ENCODE assay signal across 8 cellular contexts in genomic region chr12:79687711-79688270, GRCh38. TPM values are rescaled to one million over a fixed set of nuclear protein-coding genes. Genes with fewer than 3 reads are reported as not detected.
A peak's percentile ranks its signal among the peaks of the same experiment; 100 is the strongest.
DNase-seq lines count a peak whose midpoint lies in the region; FAIRE-seq and TF ChIP-seq lines count a peak whose summit lies in the region.

No MANE protein-coding gene starts in this region.

- H3K27ac Mint-ChIP-seq in CD8-positive, alpha-beta memory T cell = no peak overlapping the region
- H3K27ac Mint-ChIP-seq in nephron progenitor cell = peak overlapping the region; percentile 52

- H3K9me3 Mint-ChIP-seq in CD8-positive, alpha-beta memory T cell = peaks cover 0 to 2% (median 0%) of the 10 kb centered on the region in 5 donors
- no peaks in the 10 kb centered on the region for H3K9me3 Mint-ChIP-seq in nephron progenitor cell

- no peak overlapping the region for H4K5ac ChIP-seq in H1 (ENCODE audit: insufficient read length, low read depth, low read length)

- WGBS in H1 (ENCODE audit: extremely low coverage in 1 of 2, insufficient coverage in 1 of 2, insufficient read length in 1 of 2, insufficient replicate concordance in 2 of 2, low coverage in 1 of 2, low lambda C conversion rate in 2 of 2, missing lambda C conversion rate in 1 of 2), 2 experiments = 11% methylated on average over 3 of the region's 3 CpGs; no CpG with 5 or more reads in 1 of the 2 experiments

- H3K4me1 Mint-ChIP-seq in CD8-positive, alpha-beta memory T cell = peaks cover 10 to 28% (median 25%) of the 10 kb centered on the region in 3 donors
- H3K4me1 Mint-ChIP-seq in nephron progenitor cell = peaks cover 53% of the 10 kb centered on the region

- TF ChIP-seq RAD21 in H1 (IDR thresholded peaks at IDR 0.05 in 1 of 2, conservative IDR thresholded peaks at IDR 0.05 in 1 of 2; ENCODE audit: low read depth in 2 of 2, low read length in 2 of 2) = no peak

- H3K79me1 ChIP-seq in H1 (ENCODE audit: low read depth, low read length) = no peaks in the 10 kb centered on the region

- peaks cover 6 to 25% of the 10 kb centered on the region in 2 experiments for H4K20me1 ChIP-seq in H1 (replicated peaks in 1 of 2; ENCODE audit: control insufficient read depth in 1 of 2, insufficient read depth in 2 of 2, low read length in 2 of 2)

- peaks cover 14% of the 10 kb centered on the region for H3K27me3 ChIP-seq in CD8-positive, alpha-beta memory T cell (ENCODE audit: insufficient read depth, low read length, poor library complexity, severe bottlenecking)
- no peaks in the 10 kb centered on the region for H3K27me3 ChIP-seq in H1 (replicated peaks in 1 of 4; ENCODE audit: control insufficient read depth in 3 of 4, extremely low read depth in 1 of 4, insufficient read depth in 3 of 4, low read length in 3 of 4)

- no peak overlapping the region for H2BK20ac ChIP-seq in H1 (ENCODE audit: low read length)

- H3K56ac ChIP-seq in H1 (replicated peaks; ENCODE audit: insufficient read length, low read depth, low read length) = no peak overlapping the region

- no peak overlapping the region for H2BK120ac ChIP-seq in H1 (replicated peaks; ENCODE audit: low read depth, low read length)

- H3K79me2 ChIP-seq in H1 (ENCODE audit: control insufficient read depth in 1 of 2, insufficient read depth in 2 of 2, low read length in 2 of 2) = peaks cover 45 to 84% of the 10 kb centered on the region in 2 experiments

- no peak overlapping the region for H4K8ac ChIP-seq in H1 (ENCODE audit: extremely low read depth, insufficient read depth, low read length)

- H3K9ac ChIP-seq in H1 (replicated peaks in 1 of 4; ENCODE audit: extremely low read depth in 1 of 4, low read depth in 3 of 4, low read length in 3 of 4) = peak overlapping the region in 1 of 4 experiments; percentile 53; a peak in 2 of 7 replicates

- H3K18ac ChIP-seq in H1 (ENCODE audit: extremely low read depth, low read length) = no peak overlapping the region

- no peak for TF ChIP-seq CTCF in H1 (IDR thresholded peaks at IDR 0.05; ENCODE audit: control extremely low read depth in 1 of 3, insufficient read depth in 1 of 3, low read depth in 1 of 3, low read length in 3 of 3)
- TF ChIP-seq CTCF in nephron progenitor cell (IDR thresholded peaks at IDR 0.05) = no peak

- CTCF ChIA-PET in CD8-positive, alpha-beta memory T cell (lab: Charles Lee) = no interaction called here
- CTCF ChIA-PET in H1 (lab: Charles Lee; ENCODE audit: partially characterized antibody) = interaction anchor here (1.4 to 2.1 kb wide), 2 partner anchors 26 to 140 kb away, joined by 3 to 5 read pairs; no protein-coding TSS in a partner anchor

- peaks cover 9% of the 10 kb centered on the region for H3K23me2 ChIP-seq in H1 (ENCODE audit: low read depth, low read length)

- POLR2A ChIA-PET in CD8-positive, alpha-beta memory T cell (lab: Charles Lee) = no interaction called here
- POLR2A ChIA-PET in H1 (lab: Charles Lee; ENCODE audit: partially characterized antibody) = interaction anchor here (0.6 to 9.3 kb wide), 6 partner anchors 8 to 72 kb away, joined by 3 to 91 read pairs (median 4); no protein-coding TSS in a partner anchor

- H2AFZ ChIP-seq in H1 (ENCODE audit: low read length) = no peak overlapping the region

- no peak overlapping the region for H3K4me3 ChIP-seq in CD8-positive, alpha-beta memory T cell (ENCODE audit: low read length)
- peak overlapping the region; percentile 81 to 96 (median 93) for H3K4me3 ChIP-seq in H1 (ENCODE audit: extremely low read depth in 1 of 4, insufficient read depth in 2 of 4, low read depth in 3 of 4, low read length in 4 of 4)

- no peaks in the 10 kb centered on the region for H3K36me3 ChIP-seq in CD8-positive, alpha-beta memory T cell (ENCODE audit: insufficient read depth, low read length)
- H3K36me3 ChIP-seq in KOPT-K1 (ENCODE audit: insufficient read depth, low read length) = no peaks in the 10 kb centered on the region
- peaks cover 0 to 16% (median 0%) of the 10 kb centered on the region in 4 experiments; a peak in 1 of 8 replicates for H3K36me3 ChIP-seq in H1 (ENCODE audit: control insufficient read depth in 2 of 4, insufficient read depth in 4 of 4, low read length in 3 of 4)

- peaks cover 40 to 60% of the 10 kb centered on the region in 2 donors for H3K27me3 Mint-ChIP-seq in CD8-positive, alpha-beta memory T cell
- H3K27me3 Mint-ChIP-seq in nephron progenitor cell (ENCODE audit: low read depth, poor library complexity) = peaks cover 13% of the 10 kb centered on the region

- no peak for TF ChIP-seq EP300 in H1 (IDR thresholded peaks at IDR 0.05; ENCODE audit: borderline replicate concordance in 1 of 2, low read depth in 2 of 2, low read length in 2 of 2)

- DNase-seq in CD8-positive, alpha-beta memory T cell = no peak
- DNase-seq in H1 (ENCODE audit: low read depth in 1 of 2, low spot score in 2 of 2) (no peak), nephron progenitor cell (no peak), NOMO-1 treated with DMSO at 0.1 percent for 48 hours (lab: John Stamatoyannopoulos, UW; ENCODE audit: unreplicated experiment) (no peak), cerebellar nuclear complex (lab: John Stamatoyannopoulos, UW) (no peak), AG08396 (ENCODE audit: low spot score) (no peak), posterior vena cava (ENCODE audit: low spot score) (no peak)

- H3K36me3 Mint-ChIP-seq in CD8-positive, alpha-beta memory T cell = no peaks in the 10 kb centered on the region
- H3K36me3 Mint-ChIP-seq in nephron progenitor cell (ENCODE audit: low read depth) = no peaks in the 10 kb centered on the region

- peak overlapping the region; percentile 76 to 96; a peak in 3 of 4 replicates for H3K4me2 ChIP-seq in H1 (ENCODE audit: insufficient read depth in 1 of 2, low read depth in 2 of 2, low read length in 2 of 2)

- H3K4ac ChIP-seq in H1 (replicated peaks; ENCODE audit: insufficient read length, low read depth, low read length) = no peak overlapping the region

- H2BK5ac ChIP-seq in H1 (ENCODE audit: low read depth, low read length) = no peak overlapping the region

- no peak for TF ChIP-seq POLR2A in H1 (IDR thresholded peaks at IDR 0.05; ENCODE audit: control extremely low read depth in 1 of 2, low read depth in 2 of 2, low read length in 2 of 2)

- intact Hi-C loops in posterior vena cava (cut with DNase I) = loop anchor here in 1 of 2 donors (10.0 kb wide), 1 partner anchor 133 kb away; no protein-coding TSS in a partner anchor

- no peaks in the 10 kb centered on the region for H3K9me3 ChIP-seq in CD8-positive, alpha-beta memory T cell (ENCODE audit: low read length)
- H3K9me3 ChIP-seq in KOPT-K1 (ENCODE audit: insufficient read depth, low read length, poor library complexity, severe bottlenecking) (no peaks in the 10 kb centered on the region), H1 (ENCODE audit: insufficient read depth in 2 of 2, low read depth in 1 of 2, low read length in 1 of 2) (no peaks in the 10 kb centered on the region)

- no peak overlapping the region for H3K14ac ChIP-seq in H1 (ENCODE audit: insufficient read length)

- no peak overlapping the region for H4K91ac ChIP-seq in H1 (replicated peaks; ENCODE audit: insufficient read length, low read length)

- no peak overlapping the region for H2BK15ac ChIP-seq in H1 (ENCODE audit: low read length)

- no peak for FAIRE-seq in H1 (lab: Jason Lieb, UNC)

- H3K4me3 Mint-ChIP-seq in CD8-positive, alpha-beta memory T cell = peak overlapping the region in 4 of 7 donors; percentile 23 to 48 (median 36)
- H3K4me3 Mint-ChIP-seq in nephron progenitor cell = peak overlapping the region; percentile 88

- H3K27ac ChIP-seq in CD8-positive, alpha-beta memory T cell (ENCODE audit: low read depth, low read length) = no peak overlapping the region
- peak overlapping the region; percentile 55 for H3K27ac ChIP-seq in KOPT-K1 (ENCODE audit: low read depth, low read length, poor library complexity, severe bottlenecking)
- H3K27ac ChIP-seq in H1 (ENCODE audit: low read depth, low read length) = no peak overlapping the region

- peaks cover 12% of the 10 kb centered on the region for H3K4me1 ChIP-seq in CD8-positive, alpha-beta memory T cell (ENCODE audit: insufficient read depth, low read length)
- H3K4me1 ChIP-seq in H1 (replicated peaks in 1 of 4; ENCODE audit: control insufficient read depth in 3 of 4, insufficient read depth in 4 of 4, low read length in 3 of 4) = peaks cover 2 to 6% (median 4%) of the 10 kb centered on the region in 4 experiments; a peak in 6 of 7 replicates

- no peak overlapping the region for H2AK5ac ChIP-seq in H1 (ENCODE audit: low read depth, low read length)

- H3K23ac ChIP-seq in H1 (ENCODE audit: insufficient read length) = no peak overlapping the region

- no peak overlapping the region for H2BK12ac ChIP-seq in H1 (ENCODE audit: low read depth, low read length)

TF ChIP-seq in H1, 55 proteins besides CTCF, POLR2A, EP300 and RAD21:
- TF ChIP-seq CBX8 (IDR thresholded peaks at IDR 0.05; ENCODE audit: borderline replicate concordance, low read depth, low read length) (no peak), SP2 (IDR thresholded peaks at IDR 0.05; ENCODE audit: low read length) (no peak), YY1 (IDR thresholded peaks at IDR 0.05; ENCODE audit: low read depth, low read length) (no peak), TEAD4 (IDR thresholded peaks at IDR 0.05; ENCODE audit: low read depth, low read length) (no peak), TBP (IDR thresholded peaks at IDR 0.05; ENCODE audit: low read depth, low read length) (no peak), POLR2AphosphoS5 (IDR thresholded peaks at IDR 0.05; ENCODE audit: low read depth, low read length) (no peak), KDM1A (IDR thresholded peaks at IDR 0.05; ENCODE audit: borderline replicate concordance, low read length) (no peak), TAF1 (IDR thresholded peaks at IDR 0.05; ENCODE audit: low read depth, low read length) (no peak), HDAC6 (IDR thresholded peaks at IDR 0.05; ENCODE audit: low read depth, low read length) (no peak), CHD2 (IDR thresholded peaks at IDR 0.05; ENCODE audit: low read length) (no peak), SP1 (IDR thresholded peaks at IDR 0.05; ENCODE audit: low read depth, low read length) (no peak), GABPA (IDR thresholded peaks at IDR 0.05; ENCODE audit: borderline replicate concordance, insufficient read depth, low read length) (no peak), NRF1 (IDR thresholded peaks at IDR 0.05; ENCODE audit: low read depth, low read length) (no peak)

RNA-seq across cellular contexts. Expression of gene PAWR, which starts 3.0 kb away (rescaled TPM):
- 1 to 10 TPM; 2.3 to 2.4 TPM for total RNA-seq in CD8-positive, alpha-beta memory T cell
- 2.9 TPM for polyA plus RNA-seq in CD8-positive, alpha-beta memory T cell
- 327 and 338 TPM in 2 replicates for total RNA-seq in H1 (2021; fragmentation: NEBNext Ultra II Directional; extraction: Animal tissue kit (Norgen Biotek cat#: 25700))
- polyA plus RNA-seq in H1 (2011; rRNA removed) = 25.5 and 28.3 TPM in 2 replicates
- 55.3 TPM for polyA plus RNA-seq in H1 (2011; cell fraction: cytosol; rRNA removed)
- 69.4 TPM for polyA plus RNA-seq in H1 (2011; cell fraction: nucleus; rRNA removed)
- polyA plus RNA-seq in H1 (2012, experiment 1 of 2) = 37.9 to 74.1 TPM (median 45.5 TPM) in 4 replicates
- 6.6 TPM for polyA plus RNA-seq in H1 (2012, experiment 2 of 2)
- polyA plus RNA-seq in H1 (2013, experiment 1 of 2) = 63.2 TPM
- 56.8 TPM for polyA plus RNA-seq in H1 (2013, experiment 2 of 2)
- 34.9 and 35.6 TPM in 2 replicates for polyA minus RNA-seq in H1 (2011; rRNA and poly(A)+ RNA removed)
- 59.2 TPM for polyA minus RNA-seq in H1 (2011; cell fraction: cytosol; rRNA and poly(A)+ RNA removed)
- polyA minus RNA-seq in H1 (2011; cell fraction: nucleus; rRNA and poly(A)+ RNA removed) = 155 TPM
- total RNA-seq in posterior vena cava = 100 to 1,000 TPM; 148 to 218 TPM

Comparison
In these comparisons a context has a peak if more than half of its experiments do, and no peak if none do; other contexts are left out.
1. RNA of gene PAWR, which starts 3.0 kb away (total RNA-seq): 327 to 338 TPM in H1 and 148 to 218 TPM in posterior vena cava; 2.3 to 2.4 TPM in CD8-positive, alpha-beta memory T cell; every median in the first group is over 10 times any median in the second.